18 cellular contexts compared by ENCODE assay signal in the genomic region with DNA sequence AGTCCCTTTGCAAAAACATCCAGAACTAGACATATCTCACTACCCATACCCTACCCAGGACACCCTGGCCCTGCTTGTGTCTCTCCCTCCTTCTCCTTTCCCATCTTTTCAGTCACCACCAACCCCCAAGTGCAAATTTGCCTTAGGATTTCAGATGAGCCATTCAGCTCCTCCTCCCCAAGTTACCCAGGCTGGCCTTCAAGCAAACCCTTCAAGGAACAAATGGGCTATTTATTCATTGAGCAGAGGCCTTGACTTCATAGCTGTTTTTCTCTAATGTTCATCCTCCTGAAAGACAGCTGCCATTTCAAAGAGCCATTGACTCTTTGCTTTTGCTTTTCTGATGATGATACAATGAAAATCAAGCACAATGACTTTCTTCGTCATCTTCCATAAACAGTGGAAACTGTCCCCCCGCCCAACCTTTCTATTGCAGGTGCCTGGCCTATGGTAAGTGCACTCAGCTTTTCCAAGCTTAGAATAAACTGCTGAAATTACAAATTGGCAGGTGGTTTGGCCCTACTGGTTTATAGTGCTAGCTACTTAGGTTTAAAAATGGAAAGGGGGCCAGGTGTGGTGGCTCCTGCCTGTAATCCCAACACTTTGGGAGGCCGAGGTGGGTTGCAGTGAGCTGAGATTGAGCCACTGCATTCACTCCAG. TPM values are rescaled to one million over a fixed set of nuclear protein-coding genes. Genes with fewer than 3 reads are reported as not detected.
DNase-seq lines count a peak whose midpoint lies in the region; TF ChIP-seq lines count a peak whose summit lies in the region.
"Had no signal": no experiment of that assay in that cellular context is flagged by ENCODE, and none has a peak within 500 bp of the region (broad histone marks: within the 10 kb centered on the region; RNA-seq: fewer than 3 reads in every experiment).

No MANE protein-coding gene starts in this region.

- peaks cover 18% of the 10 kb centered on the region for H3K4me1 Mint-ChIP-seq in chondrocyte (ENCODE audit: low read depth)

- H3K36me3 ChIP-seq in DOHH2 (ENCODE audit: control insufficient read depth, low read length) = peaks cover 4% of the 10 kb centered on the region; the same call in 1 of the 2 replicates
- H3K36me3 ChIP-seq: SJCRH30 had no signal

- H3K79me2 ChIP-seq in DOHH2 (ENCODE audit: control insufficient read depth, low read length) = no peaks in the 10 kb centered on the region

- no peaks in the 10 kb centered on the region for H3K9me3 ChIP-seq in DOHH2 (ENCODE audit: control insufficient read depth, insufficient read depth, low read length)
- H3K9me3 ChIP-seq: SJCRH30 had no signal

- H3F3A ChIP-seq in DOHH2 (ENCODE audit: control insufficient read depth, insufficient read depth) = peaks cover 67% of the 10 kb centered on the region

- H4K20me1 ChIP-seq in DOHH2 (ENCODE audit: control insufficient read depth, insufficient read depth, low read depth, low read length) = no peaks in the 10 kb centered on the region

- in situ Hi-C loops in SK-MEL-5 (cut with HindIII; ENCODE audit: low pct_unique_long_range_greater_than_20kb, low sequenced_read_pairs) = no loop called here

- H3K4me2 ChIP-seq in DOHH2 (ENCODE audit: low read length) = peak overlapping the region; percentile 96

- no peaks in the 10 kb centered on the region for H3K36me3 Mint-ChIP-seq in chondrocyte (ENCODE audit: low read depth)
- H3K36me3 Mint-ChIP-seq: CD4-positive, CD25-positive, alpha-beta regulatory T cell had no signal

- TF ChIP-seq CTCF in DOHH2 (IDR thresholded peaks at IDR 0.05; ENCODE audit: low read depth, low read length, poor library complexity, severe bottlenecking) (no peak), coronary artery (IDR thresholded peaks at IDR 0.05) (no peak), chondrocyte (IDR thresholded peaks at IDR 0.05) (no peak)

- peaks cover 33% of the 10 kb centered on the region for H3K27me3 Mint-ChIP-seq in chondrocyte (ENCODE audit: low read depth)

- H3K4me3 Mint-ChIP-seq in chondrocyte (ENCODE audit: unreplicated experiment) = no peak overlapping the region
- H3K4me3 Mint-ChIP-seq: CD4-positive, CD25-positive, alpha-beta regulatory T cell had no signal

- H3K4me1 ChIP-seq in DOHH2 (ENCODE audit: control insufficient read depth, low read length) = peaks cover 98% of the 10 kb centered on the region

- H3K27ac Mint-ChIP-seq in chondrocyte (ENCODE audit: unreplicated experiment) = no peak overlapping the region

- H3K27ac ChIP-seq in DOHH2 (ENCODE audit: low read depth, low read length) (peak overlapping the region; percentile 95), layer of hippocampus (ENCODE audit: low read depth, low read length) (peak overlapping the region; percentile 65), substantia nigra (ENCODE audit: low read depth, low read length, poor library complexity, severe bottlenecking) (peak overlapping the region; percentile 59), coronary artery (no peak overlapping the region)
- H3K27ac ChIP-seq: RWPE1, SJCRH30 had no signal

- no peaks in the 10 kb centered on the region for H3K9me3 Mint-ChIP-seq in chondrocyte (ENCODE audit: low read depth)

- H3K9me2 ChIP-seq in DOHH2 (replicated peaks; ENCODE audit: control insufficient read depth, low read length) = no peaks in the 10 kb centered on the region

- H3K4me3 ChIP-seq in DOHH2 (ENCODE audit: low read length) (peak overlapping the region; percentile 23; the same call in 1 of the 2 replicates), coronary artery (no peak overlapping the region)
- H3K4me3 ChIP-seq: SJCRH30 had no signal

- DNase-seq in SK-MEL-5 (ENCODE audit: low read depth, low spot score) (peak; percentile 62), substantia nigra (lab: John Stamatoyannopoulos, UW) (peak in 4 of 49 donors; percentile 2 to 12 (median 8)), NCI-H526 treated with DMSO at 0.1 percent for 48 hours (lab: John Stamatoyannopoulos, UW) (no peak), coronary artery (ENCODE audit: low spot score) (no peak), chondrocyte (ENCODE audit: low spot score) (no peak)
- DNase-seq: CD4-positive, CD25-positive, alpha-beta regulatory T cell; DMS79; H7; KG1; NCI-H1436; NCI-H2081; NCI-H524 treated with DMSO at 0.1 percent for 48 hours; SJCRH30 had no signal

- no peaks in the 10 kb centered on the region for H3K27me3 ChIP-seq in DOHH2 (ENCODE audit: control insufficient read depth, low read length)
- H3K27me3 ChIP-seq in layer of hippocampus (ENCODE audit: control insufficient read depth, insufficient read depth, low read length) = no peaks in the 10 kb centered on the region
- H3K27me3 ChIP-seq: SJCRH30 had no signal

RNA-seq across cellular contexts. Expression of gene KLHL6, which starts 26.1 kb away (rescaled TPM):
- 0.11 and 0.13 TPM in 2 replicates for total RNA-seq in SK-MEL-5 (2014; rRNA removed; shearing (Covaris generic))
- polyA plus RNA-seq in SK-MEL-5 (2015; cell fraction: cytosol; rRNA removed) = 0.03 and 0.05 TPM in 2 replicates
- 0.59 and 2.2 TPM in 2 replicates for polyA plus RNA-seq in SK-MEL-5 (2015; cell fraction: nucleus; rRNA removed)
- not detected in 3 replicates for total RNA-seq in chondrocyte
- total RNA-seq: G401, HepG2, SJCRH30 had no signal
- polyA plus RNA-seq: HepG2 had no signal

RNA-seq across cellular contexts. Expression of gene KLHL24, which starts 53.8 kb away (rescaled TPM):
- 79.1 and 85.8 TPM in 2 replicates for total RNA-seq in SK-MEL-5 (2014; rRNA removed; shearing (Covaris generic))
- 29.5 and 44.5 TPM in 2 replicates for polyA plus RNA-seq in SK-MEL-5 (2015; cell fraction: cytosol; rRNA removed)
- 25.8 and 35.9 TPM in 2 replicates for polyA plus RNA-seq in SK-MEL-5 (2015; cell fraction: nucleus; rRNA removed)
- 44.9 to 55.7 TPM (median 54.8 TPM) in 3 replicates for total RNA-seq in chondrocyte

Comparison
In these comparisons a context has a peak if more than half of its experiments do, and no peak if none do; other contexts are left out.
1. H3K27ac ChIP-seq: peak in DOHH2 (single experiment), layer of hippocampus (single experiment) and substantia nigra (single experiment); none in coronary artery (0 of 2).